In the genomic region with DNA sequence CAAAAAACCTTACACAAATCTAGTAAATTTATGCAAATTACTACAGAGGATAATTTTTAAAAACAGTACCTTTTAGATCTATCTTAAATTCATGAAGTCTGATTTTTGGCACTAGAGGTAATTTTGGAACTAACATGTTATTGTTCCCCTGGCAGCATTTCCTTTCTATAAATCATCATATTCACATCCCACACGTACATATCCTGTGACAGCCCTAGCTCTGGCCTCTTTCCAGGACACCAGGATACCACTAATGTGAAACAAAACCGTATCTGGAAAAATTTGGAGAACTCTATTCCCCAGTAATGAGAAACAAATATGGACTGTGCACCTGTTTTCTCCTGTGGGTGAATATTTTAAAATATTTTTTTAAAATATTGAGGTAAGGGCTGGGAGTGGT, we compare ENCODE assay signal across 20 cellular contexts. TPM values are rescaled to one million over a fixed set of nuclear protein-coding genes. Genes with fewer than 3 reads are reported as not detected.
DNase-seq lines count a peak whose midpoint lies in the region; ATAC-seq and TF ChIP-seq lines count a peak whose summit lies in the region.
"Had no signal": no experiment of that assay in that cellular context is flagged by ENCODE, and none has a peak within 500 bp of the region (broad histone marks: within the 10 kb centered on the region; RNA-seq: fewer than 3 reads in every experiment).

No MANE protein-coding gene starts in this region.

- TF ChIP-seq POLR2A in adrenal gland (IDR thresholded peaks at IDR 0.05) = no peak

- H3K4me1 ChIP-seq in adrenal gland (replicated peaks in 1 of 2) = no peaks in the 10 kb centered on the region
- H3K4me1 ChIP-seq: ascending aorta had no signal

- TF ChIP-seq CTCF in adrenal gland (IDR thresholded peaks at IDR 0.05) = no peak

- ATAC-seq in GM21619 (IDR thresholded peaks at IDR 0.05; ENCODE audit: unreplicated experiment) = no peak
- ATAC-seq: sciatic nerve; stimulated activated effector memory CD8-positive, alpha-beta T cell treated with anti-CD3 and anti-CD28 coated beads, Interleukin-12 subunit alpha, Interleukin-12 subunit beta, amount 100 ng/mL, for 72 hours had no signal

- H3K4me3 ChIP-seq in adrenal gland = no peak overlapping the region
- H3K4me3 ChIP-seq: ascending aorta had no signal

- WGBS in adrenal gland, 4 donors = 51 to 62% (median 54%) methylated on average over 2 of the region's 2 CpGs

- no peaks in the 10 kb centered on the region for H3K27me3 ChIP-seq in adrenal gland
- H3K27me3 ChIP-seq: ascending aorta, dorsolateral prefrontal cortex had no signal

- no peaks in the 10 kb centered on the region for H3K9me3 ChIP-seq in adrenal gland (replicated peaks in 1 of 3)
- H3K9me3 ChIP-seq: ascending aorta had no signal

- no peaks in the 10 kb centered on the region for H3K36me3 ChIP-seq in adrenal gland (replicated peaks in 1 of 2)
- H3K36me3 ChIP-seq: ascending aorta had no signal

- intact Hi-C loops in adrenal gland (cut with DNase I) = no loop called here

- no peak overlapping the region for H3K27ac ChIP-seq in adrenal gland
- H3K27ac ChIP-seq: ascending aorta, dorsolateral prefrontal cortex had no signal

- peak; percentile 22 for DNase-seq in A172 (ENCODE audit: low spot score)
- peak; percentile 46 for DNase-seq in COLO829 (ENCODE audit: low spot score)
- DNase-seq in adrenal gland = peak in 5 of 7 donors; percentile 33 to 72 (median 42)
- peak; percentile 31 for DNase-seq in left kidney (ENCODE audit: low read depth, low spot score)
- DNase-seq in NCI-H526 (lab: John Stamatoyannopoulos, UW) = no peak
- no peak for DNase-seq in activated CD4-positive, alpha-beta T cell treated with anti-CD3 and anti-CD28 coated beads for 1 hour
- DNase-seq: activated CD4-positive, alpha-beta memory T cell treated with anti-CD3 and anti-CD28 coated beads for 36 hours; activated CD4-positive, CD25-positive, alpha-beta regulatory T cell; activated naive CD8-positive, alpha-beta T cell treated with anti-CD3 and anti-CD28 coated beads for 36 hours; Calu3; DND-41; islet precursor cell; Kasumi-1; NCI-H526 treated with DMSO at 0.1 percent for 48 hours; stimulated activated CD4-positive, alpha-beta T cell treated with anti-CD3 and anti-CD28 coated beads, Interleukin-4, amount 100 ng/mL, for 24 hours had no signal

RNA-seq across cellular contexts. Expression of gene BIRC6, which starts 14.0 kb away (rescaled TPM):
- total RNA-seq in A172 (2014; rRNA removed; shearing (Covaris generic)) = 57.7 and 58.7 TPM in 2 replicates
- total RNA-seq in adrenal gland = 100 to 1,000 TPM in 3 of 8 donors, 10 to 100 TPM in 5; 65.0 to 165 (median 88.7) TPM
- 10 to 100 TPM; 14.2 to 57.3 (median 17.1) TPM for polyA plus RNA-seq in adrenal gland

Comparison
In these comparisons a context has a peak if more than half of its experiments do, and no peak if none do; other contexts are left out.
1. DNase-seq: peak in A172 (single experiment), COLO829 (single experiment), adrenal gland (5 of 7) and left kidney (single experiment); none in NCI-H526 (0 of 2) and activated CD4-positive, alpha-beta T cell treated with anti-CD3 and anti-CD28 coated beads for 1 hour (single experiment).